Comparison of ENCODE assay signal across 31 cellular contexts in genomic region chr6:50249493-50249892, GRCh38.
DNase-seq lines count a peak whose midpoint lies in the region; ATAC-seq and TF ChIP-seq lines count a peak whose summit lies in the region.
"Had no signal": no experiment of that assay in that cellular context is flagged by ENCODE, and none has a peak within 500 bp of the region (broad histone marks: within the 10 kb centered on the region; RNA-seq: fewer than 3 reads in every experiment).

No MANE protein-coding gene starts in this region.

- no peak for TF ChIP-seq CTCF in HEK293 (tag by site-specific recombination; IDR thresholded peaks at IDR 0.05)
- TF ChIP-seq CTCF in epithelial cell of esophagus (IDR thresholded peaks at IDR 0.05; ENCODE audit: insufficient read depth, low read depth, low read length, missing control alignments) = no peak

- no peaks in the 10 kb centered on the region for H3K9me3 ChIP-seq in HEK293 (ENCODE audit: control insufficient read depth, insufficient read depth, low read depth, low read length)
- H3K9me3 ChIP-seq: Caco-2 had no signal

- H3K4me3 ChIP-seq in HEK293 (ENCODE audit: low read depth, low read length) = no peak overlapping the region
- no peak overlapping the region for H3K4me3 ChIP-seq in epithelial cell of esophagus (ENCODE audit: low read length)
- H3K4me3 ChIP-seq: GM23338, SK-N-MC had no signal

- peak; percentile 8 for DNase-seq in NCI-H69 (lab: John Stamatoyannopoulos, UW)
- DNase-seq in epithelial cell of esophagus (ENCODE audit: low read depth) = peak; percentile 2
- peak; percentile 49 for DNase-seq in non-pigmented ciliary epithelial cell (ENCODE audit: low read depth)
- no peak for DNase-seq in KBM-7
- no peak for DNase-seq in DMS 273 (lab: John Stamatoyannopoulos, UW; ENCODE audit: unreplicated experiment)
- no peak for DNase-seq in effector CD4-positive, alpha-beta T cell
- DNase-seq: activated CD4-positive, alpha-beta T cell treated with anti-CD3 and anti-CD28 coated beads for 36 hours; activated effector memory CD4-positive, alpha-beta T cell treated with Interleukin-2 at 50 U/mL for 16 hours; activated T-cell treated with anti-CD3 and anti-CD28 coated beads for 4 hours; anterior cingulate cortex; C1 segment of cervical spinal cord; Caco-2; cerebellar nuclear complex; head of caudate nucleus; kidney glomerular epithelial cell; mammary epithelial cell; NCI-H1105; NCI-H187 treated with DMSO at 0.1 percent for 48 hours; NCI-H748 treated with DMSO at 0.1 percent for 48 hours; posterior cingulate gyrus; stimulated activated CD4-positive, alpha-beta T cell treated with anti-CD3 and anti-CD28 coated beads, Interleukin-4, amount 100 ng/mL, for 4 hours; substantia nigra; T-helper 2 cell had no signal

- in situ Hi-C loops in KBM-7 (cut with MboI; ENCODE audit: low pct_unique_long_range_greater_than_20kb, low sequenced_read_pairs) = no loop called here

- no peaks in the 10 kb centered on the region for H3K4me1 ChIP-seq in HEK293 (ENCODE audit: control insufficient read depth, insufficient read depth, low read length)
- H3K4me1 ChIP-seq: Caco-2 had no signal

- CTCF ChIA-PET in HEK293 (lab: Yijun Ruan, JAX) = no interaction called here

- POLR2A ChIA-PET in HEK293 (lab: Yijun Ruan, JAX) = no interaction called here

- H3K27ac ChIP-seq in HEK293 (ENCODE audit: extremely low read depth, low read depth, low read length) = no peak overlapping the region
- H3K27ac ChIP-seq: HL-60, RWPE1, SK-N-MC had no signal

- no peak for ATAC-seq in GM21423 (IDR thresholded peaks at IDR 0.05; ENCODE audit: unreplicated experiment)
- ATAC-seq: activated CD4-positive, alpha-beta T cell treated with anti-CD3 and anti-CD28 coated beads for 36 hours; GM23338; sciatic nerve; stimulated activated memory B cell treated with anti-CD40 and anti-IgM and Interleukin-4, amounts not matched to agents 10 μg/mL and 1 μg/mL and 100 μg/mL, for 72 hours had no signal

- H3K36me3 ChIP-seq in HEK293 (ENCODE audit: control insufficient read depth in 2 of 2, insufficient read depth in 1 of 2, low read length in 2 of 2) = no peaks in the 10 kb centered on the region

TF ChIP-seq in HEK293, 187 proteins besides CTCF, POLR2A, EP300 and RAD21:
- TF ChIP-seq ATF2 (tag by site-specific recombination; IDR thresholded peaks at IDR 0.05; ENCODE audit: low read depth) (peak; percentile 55), PRDM6 (tag by site-specific recombination; IDR thresholded peaks at IDR 0.05) (no peak), TCF7L2 (IDR thresholded peaks at IDR 0.05; ENCODE audit: borderline replicate concordance, low read depth, low read length) (no peak), ZNF610 (tag by site-specific recombination; IDR thresholded peaks at IDR 0.05; ENCODE audit: borderline replicate concordance) (no peak), SP7 (tag by site-specific recombination; IDR thresholded peaks at IDR 0.05) (no peak), ZNF48 (tag by site-specific recombination; IDR thresholded peaks at IDR 0.05) (no peak), ZSCAN4 (tag by site-specific recombination; IDR thresholded peaks at IDR 0.05) (no peak), ZNF112 (tag by site-specific recombination; IDR thresholded peaks at IDR 0.05) (no peak)
TF ChIP-seq in HEK293: peak in this region for 1.

Comparison
In these comparisons a context has a peak if more than half of its experiments do, and no peak if none do; other contexts are left out.
1. DNase-seq: peak in NCI-H69 (single experiment), epithelial cell of esophagus (single experiment) and non-pigmented ciliary epithelial cell (single experiment); none in KBM-7 (single experiment), DMS 273 (single experiment) and effector CD4-positive, alpha-beta T cell (single experiment).